ENCODE assay signal across 2 cellular contexts in genomic region chr6:157855802-157856201, GRCh38.
TF ChIP-seq lines count a peak whose summit lies in the region.
"Not testable (repeated sequence)": the region's sequence is repeated elsewhere in the genome, so short reads cannot be mapped to it uniquely, and the experiment has no call there.

No MANE protein-coding gene starts in this region.

TF ChIP-seq in HEK293, 187 proteins besides CTCF, POLR2A, EP300 and RAD21 (continued from another document):
- TF ChIP-seq KLF1 (tag by site-specific recombination; IDR thresholded peaks at IDR 0.05), result peak; percentile 99
- TF ChIP-seq SETDB1 (IDR thresholded peaks at IDR 0.05; ENCODE audit: insufficient read length, low read length), result peak; percentile 46
- TF ChIP-seq ZNF423 (tag by site-specific recombination; IDR thresholded peaks at IDR 0.05), result 0 out of 2 replicates have a peak, but pooled peaks have one; percentile 6
- peak; percentile 49; the same call in 1 of the 2 replicates for TF ChIP-seq KLF17 (tag by site-specific recombination; IDR thresholded peaks at IDR 0.05)
- peak; percentile 42; the same call in 1 of the 2 replicates for TF ChIP-seq GLIS2 (tag by site-specific recombination; IDR thresholded peaks at IDR 0.05)
- TF ChIP-seq HIC1 (tag by site-specific recombination; IDR thresholded peaks at IDR 0.05), result peak; percentile 58
- TF ChIP-seq ZNF341 (tag by site-specific recombination; IDR thresholded peaks at IDR 0.05; ENCODE audit: low read depth), result peak; percentile 60
- 0 out of 2 replicates have a peak, but pooled peaks have one; percentile 16 for TF ChIP-seq ZXDB (tag by site-specific recombination; IDR thresholded peaks at IDR 0.05)
- peak; percentile 85; the same call in 1 of the 2 replicates for TF ChIP-seq KLF7 (tag by site-specific recombination; IDR thresholded peaks at IDR 0.05; ENCODE audit: borderline replicate concordance)

TF ChIP-seq in K562, 482 proteins besides CTCF, POLR2A, EP300 and RAD21:
- TF ChIP-seq NKRF (IDR thresholded peaks at IDR 0.05; ENCODE audit: borderline replicate concordance) (peak; percentile 55; the same call in 1 of the 2 replicates), KLF1 (tag; IDR thresholded peaks at IDR 0.05) (peak; percentile 52; the same call in 1 of the 2 replicates), CBX3 (IDR thresholded peaks at IDR 0.05; ENCODE audit: borderline replicate concordance in 1 of 2, low read length in 2 of 2) (0 out of 3 replicates have a peak, but pooled peaks of 1 of the 2 experiments have one; percentile 18), SMAD4 (CRISPR knock-in tag; conservative IDR thresholded peaks at IDR 0.05) (peak; percentile 24; the same call in 1 of the 2 replicates), ZBTB33 (CRISPR knock-in tag; IDR thresholded peaks at IDR 0.05) (peak; percentile 77; the same call in 1 of the 2 replicates), ARID1B (IDR thresholded peaks at IDR 0.05) (peak; percentile 52), SMARCA5 (IDR thresholded peaks at IDR 0.05) (peak; percentile 58), BCOR (IDR thresholded peaks at IDR 0.05) (peak; percentile 48; the same call in 1 of the 2 replicates), CXXC5 (CRISPR knock-in tag; IDR thresholded peaks at IDR 0.05) (0 out of 2 replicates have a peak, but pooled peaks have one; percentile 24), SMARCA4 (IDR thresholded peaks at IDR 0.05) (0 out of 2 replicates have a peak, but pooled peaks have one; percentile 13), RFX1 (IDR thresholded peaks at IDR 0.05) (peak; percentile 21; the same call in 1 of the 2 replicates), NR2C1 (IDR thresholded peaks at IDR 0.05) (peak; percentile 36; the same call in 1 of the 2 replicates), CHAMP1 (IDR thresholded peaks at IDR 0.05) (peak; percentile 61; the same call in 1 of the 2 replicates), TRIM24 (IDR thresholded peaks at IDR 0.05) (peak; percentile 64 to 82; a peak in 3 of 4 replicates), TRIM28 (IDR thresholded peaks at IDR 0.05) (peak; percentile 72), DPF2 (IDR thresholded peaks at IDR 0.05) (peak; percentile 46; the same call in 1 of the 2 replicates), KDM1A (IDR thresholded peaks at IDR 0.05) (peak; percentile 31 to 32; a peak in 3 of 4 replicates), ADNP (tag; IDR thresholded peaks at IDR 0.05) (0 out of 2 replicates have a peak, but pooled peaks have one; percentile 43), NCOR1 (IDR thresholded peaks at IDR 0.05) (peak; percentile 29; the same call in 1 of the 2 replicates), THRA (IDR thresholded peaks at IDR 0.05) (peak; percentile 66)
- TF ChIP-seq NR2C1 (tag; IDR thresholded peaks at IDR 0.05), result not testable (repeated sequence)
